7 cellular contexts compared by ENCODE assay signal in the genomic region with DNA sequence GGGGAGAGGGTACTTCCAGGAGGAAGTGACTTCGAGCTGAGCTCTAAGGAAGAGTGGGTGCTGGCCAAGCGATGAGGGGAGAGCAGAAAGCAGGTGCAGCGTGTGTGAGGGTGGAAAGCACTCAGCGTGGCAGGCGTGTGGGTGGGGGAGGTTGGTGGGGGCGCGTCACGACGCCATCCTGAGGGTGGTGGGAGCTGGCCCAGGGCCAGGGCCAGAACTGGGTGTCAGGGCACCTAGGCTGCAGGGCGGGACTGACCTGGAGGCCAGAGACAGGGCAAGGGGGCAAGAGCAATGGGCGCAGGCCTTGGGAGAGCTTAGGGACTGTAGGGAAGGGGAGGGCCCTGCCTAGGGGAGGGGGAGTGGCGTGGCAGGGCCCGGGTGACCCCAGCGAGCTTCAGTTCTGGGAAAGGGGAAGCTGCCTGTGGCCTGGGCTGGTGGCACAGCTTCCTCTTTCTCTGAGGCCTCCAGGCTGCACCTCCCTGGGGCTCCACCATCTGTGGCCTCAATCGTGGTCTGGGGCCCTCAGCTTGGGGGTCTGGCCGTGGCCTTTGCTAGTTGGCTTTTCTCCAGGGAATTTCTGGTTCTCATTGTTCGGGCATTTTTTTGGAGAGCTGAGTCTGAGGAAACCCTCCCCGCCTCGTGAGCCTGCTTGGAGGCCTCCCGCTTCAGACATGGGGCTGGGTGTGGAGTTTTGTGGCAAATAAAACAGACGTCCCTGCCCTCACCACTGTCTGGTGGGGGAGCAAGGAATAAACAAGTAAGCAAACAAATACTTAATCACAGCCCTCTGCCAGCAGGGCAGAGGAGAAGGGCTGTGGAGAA. TPM values are rescaled to one million over a fixed set of nuclear protein-coding genes. Genes with fewer than 3 reads are reported as not detected.
DNase-seq lines count a peak whose midpoint lies in the region; ATAC-seq and TF ChIP-seq lines count a peak whose summit lies in the region.

No MANE protein-coding gene starts in this region.

- TF ChIP-seq CTCF in gastroesophageal sphincter (IDR thresholded peaks at IDR 0.05) (no peak), sigmoid colon (IDR thresholded peaks at IDR 0.05) (no peak)

- H3K4me1 ChIP-seq in gastroesophageal sphincter (peaks cover 0 to 57% (median 10%) of the 10 kb centered on the region in 3 donors), sigmoid colon (peaks cover 0 to 14% (median 7%) of the 10 kb centered on the region in 4 donors)
- H3K4me1 ChIP-seq in effector memory CD4-positive, alpha-beta T cell (ENCODE audit: control insufficient read depth, insufficient read depth, low read length, poor library complexity, severe bottlenecking) = peaks cover 50% of the 10 kb centered on the region

- 60 to 69% methylated on average over 4 to 6 of the region's 21 CpGs for WGBS in gastroesophageal sphincter (ENCODE audit: low coverage in 1 of 2), 2 donors
- 40 to 68% methylated on average over 21 of the region's 21 CpGs for WGBS in sigmoid colon, 2 donors

- intact Hi-C loops in sigmoid colon (cut with DNase I) = no loop called here

- H3K4me3 ChIP-seq in gastroesophageal sphincter = no peak overlapping the region
- H3K4me3 ChIP-seq in sigmoid colon = no peak overlapping the region
- H3K4me3 ChIP-seq in effector memory CD4-positive, alpha-beta T cell (ENCODE audit: insufficient read depth, low read depth, low read length, poor library complexity, severe bottlenecking) = no peak overlapping the region

- peak overlapping the region in 3 of 4 donors; percentile 24 to 54 (median 24) for H3K27ac ChIP-seq in gastroesophageal sphincter
- H3K27ac ChIP-seq in sigmoid colon = peak overlapping the region; percentile 26 to 49 (median 39)
- no peak overlapping the region for H3K27ac ChIP-seq in effector memory CD4-positive, alpha-beta T cell (ENCODE audit: insufficient read depth, low read length, poor library complexity, severe bottlenecking)

- peak; percentile 40 for ATAC-seq in GM18858 (IDR thresholded peaks at IDR 0.05; ENCODE audit: unreplicated experiment)
- peak; percentile 43 for ATAC-seq in HG02642 (IDR thresholded peaks at IDR 0.05; ENCODE audit: poor library complexity, unreplicated experiment)
- peak; percentile 48 for ATAC-seq in gastroesophageal sphincter

- DNase-seq in SKM-1 treated with dmso at 0.1 percent for 144 hours (lab: John Stamatoyannopoulos, UW; ENCODE audit: unreplicated experiment) (peak; percentile 94), sigmoid colon (peak; percentile 77)
- no peak for DNase-seq in effector memory CD4-positive, alpha-beta T cell
- DNase-seq in NK-92 treated with Interleukin-12 subunit alpha and Interleukin-12 subunit beta, amount 100 ng/mL, for 24 hours (lab: John Stamatoyannopoulos, UW) = no peak

- H3K36me3 ChIP-seq in gastroesophageal sphincter (no peaks in the 10 kb centered on the region), sigmoid colon (no peaks in the 10 kb centered on the region)
- no peaks in the 10 kb centered on the region for H3K36me3 ChIP-seq in effector memory CD4-positive, alpha-beta T cell (ENCODE audit: control insufficient read depth, insufficient read depth, low read length)

- no peaks in the 10 kb centered on the region for H3K27me3 ChIP-seq in gastroesophageal sphincter
- no peaks in the 10 kb centered on the region for H3K27me3 ChIP-seq in sigmoid colon
- no peaks in the 10 kb centered on the region for H3K27me3 ChIP-seq in effector memory CD4-positive, alpha-beta T cell (replicated peaks; ENCODE audit: control insufficient read depth, insufficient read depth, low read length, poor library complexity, severe bottlenecking)

- TF ChIP-seq EP300 in gastroesophageal sphincter (IDR thresholded peaks at IDR 0.05) (no peak), sigmoid colon (IDR thresholded peaks at IDR 0.05) (no peak)

- H3K9me3 ChIP-seq in gastroesophageal sphincter (no peaks in the 10 kb centered on the region), sigmoid colon (no peaks in the 10 kb centered on the region)
- H3K9me3 ChIP-seq in effector memory CD4-positive, alpha-beta T cell (ENCODE audit: control insufficient read depth, low read length) = no peaks in the 10 kb centered on the region

- no peak for TF ChIP-seq POLR2A in gastroesophageal sphincter (IDR thresholded peaks at IDR 0.05)
- no peak for TF ChIP-seq POLR2A in sigmoid colon (IDR thresholded peaks at IDR 0.05)

RNA-seq across cellular contexts. Expression of a gene that starts 8.9 kb away (rescaled TPM):
- total RNA-seq in gastroesophageal sphincter (1 to 10 TPM; 2.3 to 5.7 (median 3.5) TPM), sigmoid colon (1 to 10 TPM in 2 of 4 donors, under 1 TPM in 2; 0.28 to 1.8 (median 0.95) TPM)
- polyA plus RNA-seq in sigmoid colon = 1 to 10 TPM in 2 of 3 donors, under 1 TPM in 1; 0.92 to 9.3 (median 1.2) TPM

Comparison
In these comparisons a context has a peak if more than half of its experiments do, and no peak if none do; other contexts are left out.
1. DNase-seq: peak in SKM-1 treated with dmso at 0.1 percent for 144 hours (single experiment) and sigmoid colon (single experiment); none in effector memory CD4-positive, alpha-beta T cell (0 of 3) and NK-92 treated with Interleukin-12 subunit alpha and Interleukin-12 subunit beta, amount 100 ng/mL, for 24 hours (single experiment).
2. Peak in every context shown above with its lines, with median percentiles within 50 percentile points of each other: ATAC-seq.